Comparison of ENCODE assay signal across 1 cellular context in the genomic region with DNA sequence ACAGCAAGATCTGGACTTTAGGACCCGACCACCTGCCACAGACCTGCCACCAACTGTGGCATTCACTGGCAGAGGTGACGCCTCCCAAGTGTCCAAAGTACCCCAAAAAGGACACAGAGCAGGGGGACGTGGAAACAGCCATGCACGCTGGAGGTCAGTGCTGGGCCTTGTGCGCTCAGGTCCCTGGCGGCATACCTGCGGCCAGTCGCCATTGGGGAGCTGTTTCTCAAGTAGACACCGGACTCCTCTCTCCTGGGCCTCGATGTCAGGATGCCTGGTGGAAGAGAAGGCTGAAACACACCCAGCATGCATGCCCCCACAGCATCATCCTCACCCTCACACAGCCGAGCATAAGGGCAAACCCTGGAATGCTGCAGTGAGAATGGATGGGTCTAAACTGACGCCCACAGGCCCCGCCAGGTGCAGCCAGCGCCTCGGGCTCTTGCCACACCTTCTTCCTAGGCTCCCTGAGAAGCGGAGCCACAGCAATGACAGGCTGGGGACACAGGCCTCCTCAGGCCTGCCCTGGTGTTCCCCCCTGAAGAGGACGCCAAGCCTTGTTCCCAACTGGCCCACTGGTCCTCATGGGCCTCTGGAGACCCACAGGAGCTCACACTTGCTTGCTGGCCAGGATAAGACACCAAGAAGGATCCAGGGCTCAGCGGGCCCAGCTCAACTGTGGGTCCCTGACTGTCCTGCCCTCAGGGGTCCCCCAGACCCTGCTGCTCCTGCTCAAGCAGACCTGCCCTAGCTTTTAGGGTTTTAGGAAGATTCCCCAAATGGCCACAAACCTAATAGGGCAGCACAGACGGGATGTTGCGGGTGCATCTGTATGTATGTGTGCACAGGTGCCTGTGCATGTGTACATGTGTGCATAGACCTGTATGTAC.
TF ChIP-seq lines count a peak whose summit lies in the region.

No MANE protein-coding gene starts in this region.

TF ChIP-seq in H1, 55 proteins besides CTCF, POLR2A, EP300 and RAD21:
- TF ChIP-seq POLR2AphosphoS5 (IDR thresholded peaks at IDR 0.05; ENCODE audit: low read depth, low read length) (0 out of 2 replicates have a peak, but pooled peaks have one; percentile 16), GABPA (IDR thresholded peaks at IDR 0.05; ENCODE audit: borderline replicate concordance, insufficient read depth, low read length) (no peak)
TF ChIP-seq in H1: peak in this region for 1.
